In the genomic region with DNA sequence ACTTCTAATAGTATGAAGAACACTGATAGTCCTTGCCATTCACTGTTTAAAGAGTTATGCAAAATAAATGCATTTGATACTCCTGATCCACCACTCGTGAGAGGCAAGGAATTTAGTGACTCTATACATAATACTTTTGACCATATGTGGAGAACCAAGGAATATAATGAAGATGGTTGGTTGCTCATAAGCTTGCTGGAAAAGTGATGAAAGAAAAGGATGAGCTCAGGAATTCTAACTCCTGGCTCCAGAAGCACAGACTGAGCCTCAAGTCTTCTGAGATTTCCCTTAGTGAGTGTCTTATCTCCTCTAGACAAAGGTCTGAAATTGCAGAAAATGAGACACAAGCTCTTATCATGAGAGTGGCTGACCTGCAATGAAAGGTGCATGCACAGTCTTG, we compare ENCODE assay signal across 22 cellular contexts.
"Had no signal": no experiment of that assay in that cellular context is flagged by ENCODE, and none has a peak within 500 bp of the region (broad histone marks: within the 10 kb centered on the region; RNA-seq: fewer than 3 reads in every experiment).

No MANE protein-coding gene starts in this region.

- H3K36me3 ChIP-seq: esophagus muscularis mucosa, left ventricle myocardium inferior, neural progenitor cell, ovary had no signal

- H3K36me3 Mint-ChIP-seq: natural killer cell treated with Interleukin-12 subunit alpha and Interleukin-12 subunit beta and Interleukin-15 and Interleukin-18, amount 100 ng/mL, for 72 hours; neural progenitor cell had no signal

- H3K27me3 ChIP-seq: esophagus muscularis mucosa, hepatocyte, neural progenitor cell, ovary had no signal

- FAIRE-seq: kidney, small intestine had no signal

- H2AFZ ChIP-seq: hepatocyte, neural progenitor cell had no signal

- H3K9ac ChIP-seq: neural progenitor cell had no signal

- H3K27me3 Mint-ChIP-seq: dendritic cell treated with granulocyte-macrophage colony-stimulating factor and Interleukin-4, amounts not matched to agents 40 ng/mL and 50 ng/mL, for 4 days; natural killer cell treated with Interleukin-12 subunit alpha and Interleukin-12 subunit beta and Interleukin-15 and Interleukin-18, amount 100 ng/mL, for 72 hours had no signal

- H3K4me2 ChIP-seq: hepatocyte, neural progenitor cell had no signal

- H3K9me3 Mint-ChIP-seq: dendritic cell treated with granulocyte-macrophage colony-stimulating factor and Interleukin-4, amounts not matched to agents 40 ng/mL and 50 ng/mL, for 4 days; effector memory CD8-positive, alpha-beta T cell; natural killer cell treated with Interleukin-12 subunit alpha and Interleukin-12 subunit beta and Interleukin-15 and Interleukin-18, amount 100 ng/mL, for 72 hours; neural progenitor cell had no signal

- H3K4me1 Mint-ChIP-seq: neural progenitor cell had no signal

- H3K4me3 ChIP-seq: esophagus muscularis mucosa, hepatocyte, left ventricle myocardium inferior, lung, neural progenitor cell, ovary had no signal

- H3K27ac Mint-ChIP-seq: dendritic cell treated with granulocyte-macrophage colony-stimulating factor and Interleukin-4, amounts not matched to agents 40 ng/mL and 50 ng/mL, for 4 days; effector memory CD8-positive, alpha-beta T cell; natural killer cell treated with Interleukin-12 subunit alpha and Interleukin-12 subunit beta and Interleukin-15 and Interleukin-18, amount 100 ng/mL, for 72 hours; neural progenitor cell had no signal

- H3K79me2 ChIP-seq: hepatocyte had no signal

- H3K9me3 ChIP-seq: esophagus muscularis mucosa, left ventricle myocardium inferior, ovary had no signal

- ATAC-seq: effector memory CD8-positive, alpha-beta T cell; left cardiac atrium; natural killer cell treated with Interleukin-12 subunit alpha and Interleukin-12 subunit beta and Interleukin-15 and Interleukin-18, amount 100 ng/mL, for 72 hours; right cardiac atrium had no signal

- H3K27ac ChIP-seq: epithelial cell of prostate, esophagus muscularis mucosa, hepatocyte, left ventricle myocardium inferior, neural progenitor cell, ovary had no signal

- H3K4me1 ChIP-seq: esophagus muscularis mucosa, left ventricle myocardium inferior, neural progenitor cell had no signal

- H3K4me3 Mint-ChIP-seq: dendritic cell treated with granulocyte-macrophage colony-stimulating factor and Interleukin-4, amounts not matched to agents 40 ng/mL and 50 ng/mL, for 4 days; effector memory CD8-positive, alpha-beta T cell; natural killer cell treated with Interleukin-12 subunit alpha and Interleukin-12 subunit beta and Interleukin-15 and Interleukin-18, amount 100 ng/mL, for 72 hours; neural progenitor cell had no signal

- DNase-seq: effector memory CD8-positive, alpha-beta T cell; foreskin melanocyte; head of caudate nucleus; kidney; left cardiac atrium; left ventricle myocardium inferior; mesenchymal stem cell; midbrain; nucleus accumbens; ovary; right cardiac atrium; small intestine; stimulated activated CD4-positive, alpha-beta T cell treated with anti-CD3 and anti-CD28 coated beads, Interleukin-12 subunit alpha, Interleukin-12 subunit beta, amount 100 ng/mL, for 4 hours; stimulated activated naive CD4-positive, alpha-beta T cell treated with Interleukin-2 at 50 U/mL for 16 hours; trophoblast cell had no signal
